24 cellular contexts compared by ENCODE assay signal in genomic region chr3:43120937-43121336, GRCh38.
"Had no signal": no experiment of that assay in that cellular context is flagged by ENCODE, and none has a peak within 500 bp of the region (broad histone marks: within the 10 kb centered on the region; RNA-seq: fewer than 3 reads in every experiment).

No MANE protein-coding gene starts in this region.

- ATAC-seq: activated CD4-positive, CD25-positive, alpha-beta regulatory T cell treated with anti-CD3 and anti-CD28 coated beads, Interleukin-2, amount 50 U/mL, for 24 hours; activated CD8-positive, alpha-beta memory T cell treated with anti-CD3 and anti-CD28 coated beads, Interleukin-2, amount 10 ng/mL, durations not matched to agents 7 days and 5 days; T-helper 17 cell had no signal

- H3K4me1 Mint-ChIP-seq: activated B cell treated with CpG ODN at 0.5 μM for 24 hours; activated CD4-positive, alpha-beta memory T cell treated with anti-CD3 and anti-CD28 coated beads, Interleukin-2, amount 10 ng/mL, durations not matched to agents 7 days and 5 days; activated CD8-positive, alpha-beta memory T cell treated with anti-CD3 and anti-CD28 coated beads, Interleukin-2, amount 10 ng/mL, durations not matched to agents 7 days and 5 days; brain had no signal

- DNase-seq: activated B cell treated with CpG ODN at 0.5 μM for 24 hours; activated CD4-positive, alpha-beta memory T cell treated with anti-CD3 and anti-CD28 coated beads, Interleukin-2, amount 10 ng/mL, durations not matched to agents 7 days and 5 days; activated CD4-positive, alpha-beta T cell treated with anti-CD3 and anti-CD28 coated beads, Interleukin-2, amount 10 ng/mL, durations not matched to agents 24 days and 14 days; activated CD8-positive, alpha-beta memory T cell treated with anti-CD3 and anti-CD28 coated beads, Interleukin-2, amount 10 ng/mL, durations not matched to agents 7 days and 5 days; activated CD8-positive, alpha-beta memory T cell treated with anti-CD3 and anti-CD28 coated beads, Interleukin-2, amount 50 U/mL, for 4 hours; activated effector memory CD4-positive, alpha-beta T cell treated with Interleukin-2 at 50 U/mL for 16 hours; activated gamma-delta T cell treated with Interleukin-2 at 50 U/mL for 16 hours; activated naive CD4-positive, alpha-beta T cell treated with anti-CD3 and anti-CD28 coated beads, Interleukin-2, amount 50 U/mL, for 16 hours; activated naive CD4-positive, alpha-beta T cell treated with Interleukin-2 at 50 U/mL for 16 hours; activated T-cell treated with anti-CD3 and anti-CD28 coated beads, Interleukin-2, amount 50 U/mL, for 1 hour; central memory CD4-positive, alpha-beta T cell; cerebellar nuclear complex; colonic mucosa; effector CD8-positive, alpha-beta T cell; foreskin fibroblast; head of caudate nucleus; T-helper 1 cell; T-helper 17 cell; T1000; WERI-Rb-1 had no signal

- H3K27ac Mint-ChIP-seq: activated B cell treated with CpG ODN at 0.5 μM for 24 hours; activated CD4-positive, alpha-beta memory T cell treated with anti-CD3 and anti-CD28 coated beads, Interleukin-2, amount 10 ng/mL, durations not matched to agents 7 days and 5 days; activated CD4-positive, alpha-beta T cell treated with anti-CD3 and anti-CD28 coated beads, Interleukin-2, amount 10 ng/mL, durations not matched to agents 24 days and 14 days; activated CD8-positive, alpha-beta memory T cell treated with anti-CD3 and anti-CD28 coated beads, Interleukin-2, amount 10 ng/mL, durations not matched to agents 7 days and 5 days; activated naive CD8-positive, alpha-beta T cell; brain; T-helper 17 cell; T-helper 2 cell treated with Interferon-gamma antibody and Interleukin-4, amounts not matched to agents 5 μg/mL and 100 μg/mL, for 36 hours had no signal

- H3K36me3 Mint-ChIP-seq: activated CD8-positive, alpha-beta memory T cell treated with anti-CD3 and anti-CD28 coated beads, Interleukin-2, amount 10 ng/mL, durations not matched to agents 7 days and 5 days; brain had no signal

- H3K4me3 Mint-ChIP-seq: activated B cell treated with CpG ODN at 0.5 μM for 24 hours; activated CD4-positive, alpha-beta memory T cell treated with anti-CD3 and anti-CD28 coated beads, Interleukin-2, amount 10 ng/mL, durations not matched to agents 7 days and 5 days; activated CD4-positive, alpha-beta T cell treated with anti-CD3 and anti-CD28 coated beads, Interleukin-2, amount 10 ng/mL, durations not matched to agents 24 days and 14 days; activated CD8-positive, alpha-beta memory T cell treated with anti-CD3 and anti-CD28 coated beads, Interleukin-2, amount 10 ng/mL, durations not matched to agents 7 days and 5 days; activated naive CD8-positive, alpha-beta T cell; brain; T-helper 17 cell; T-helper 2 cell treated with Interferon-gamma antibody and Interleukin-4, amounts not matched to agents 5 μg/mL and 100 μg/mL, for 36 hours had no signal
